ENCODE assay signal across 29 cellular contexts in genomic region chr1:168987923-168988322, GRCh38.
"Had no signal": no experiment of that assay in that cellular context is flagged by ENCODE, and none has a peak within 500 bp of the region (broad histone marks: within the 10 kb centered on the region; RNA-seq: fewer than 3 reads in every experiment).

No MANE protein-coding gene starts in this region.

- FAIRE-seq: astrocyte had no signal

- DNase-seq: activated CD4-positive, alpha-beta T cell treated with anti-CD3 and anti-CD28 coated beads for 36 hours; activated CD4-positive, alpha-beta T cell treated with anti-CD3 and anti-CD28 coated beads, Interleukin-2, amount 10 ng/mL, durations not matched to agents 24 days and 14 days; activated CD4-positive, CD25-positive, alpha-beta regulatory T cell; activated CD4-positive, CD25-positive, alpha-beta regulatory T cell treated with anti-CD3 and anti-CD28 coated beads, Interleukin-2, amount 50 U/mL, for 72 hours; activated CD8-positive, alpha-beta memory T cell treated with anti-CD3 and anti-CD28 coated beads for 24 hours; activated CD8-positive, alpha-beta T cell treated with anti-CD3 and anti-CD28 coated beads for 36 hours; activated effector memory CD4-positive, alpha-beta T cell treated with Interleukin-2 at 50 U/mL for 16 hours; activated gamma-delta T cell treated with Interleukin-2 at 50 U/mL for 16 hours; activated naive CD4-positive, alpha-beta T cell treated with anti-CD3 and anti-CD28 coated beads, Interleukin-2, amount 50 U/mL, for 16 hours; activated naive CD4-positive, alpha-beta T cell treated with Interleukin-2 at 50 U/mL for 16 hours; activated T-cell treated with anti-CD3 and anti-CD28 coated beads, Interleukin-2, amount 50 U/mL, for 4 hours; amniotic stem cell; anterior cingulate cortex; brain microvascular endothelial cell; caudate nucleus; cortex of kidney; dermis blood vessel endothelial cell; effector CD4-positive, alpha-beta T cell; effector memory CD8-positive, alpha-beta T cell; erythroblast; foreskin keratinocyte; gastrocnemius medialis; glutamatergic neuron; heart left ventricle; T-helper 2 cell had no signal

- H3K27ac ChIP-seq: brain microvascular endothelial cell, esophagus muscularis mucosa, foreskin keratinocyte, gastrocnemius medialis, heart left ventricle had no signal

- H3K4me1 ChIP-seq: esophagus muscularis mucosa, gastrocnemius medialis, heart left ventricle had no signal

- H3K36me3 Mint-ChIP-seq: activated naive CD8-positive, alpha-beta T cell had no signal

- H3K27ac Mint-ChIP-seq: activated CD4-positive, alpha-beta T cell treated with anti-CD3 and anti-CD28 coated beads for 36 hours; activated CD4-positive, alpha-beta T cell treated with anti-CD3 and anti-CD28 coated beads, Interleukin-2, amount 10 ng/mL, durations not matched to agents 24 days and 14 days; activated CD8-positive, alpha-beta T cell treated with anti-CD3 and anti-CD28 coated beads for 36 hours; activated naive CD8-positive, alpha-beta T cell; activated T-helper 17 cell treated with anti-CD3 and anti-CD28 coated beads, Interleukin-2, amount 50 U/mL, for 72 hours had no signal

- H3K27me3 ChIP-seq: brain microvascular endothelial cell, esophagus muscularis mucosa, foreskin keratinocyte, gastrocnemius medialis, heart left ventricle had no signal

- ATAC-seq: activated CD4-positive, alpha-beta T cell treated with anti-CD3 and anti-CD28 coated beads for 36 hours; activated CD8-positive, alpha-beta T cell treated with anti-CD3 and anti-CD28 coated beads for 36 hours; activated T-cell treated with anti-CD3 and anti-CD28 coated beads, Interleukin-2, amount 50 U/mL, for 4 hours; activated T-helper 17 cell treated with anti-CD3 and anti-CD28 coated beads, Interleukin-2, amount 50 U/mL, for 72 hours; effector memory CD8-positive, alpha-beta T cell; foreskin keratinocyte; gastrocnemius medialis; heart left ventricle had no signal

- H3K4me3 ChIP-seq: esophagus muscularis mucosa, gastrocnemius medialis, heart left ventricle had no signal

- H3K9me3 Mint-ChIP-seq: activated CD8-positive, alpha-beta T cell treated with anti-CD3 and anti-CD28 coated beads for 36 hours; activated T-cell treated with anti-CD3 and anti-CD28 coated beads, Interleukin-2, amount 50 U/mL, for 4 hours; activated T-helper 17 cell treated with anti-CD3 and anti-CD28 coated beads, Interleukin-2, amount 50 U/mL, for 72 hours; effector memory CD8-positive, alpha-beta T cell had no signal

- H3K4me3 Mint-ChIP-seq: activated CD4-positive, alpha-beta T cell treated with anti-CD3 and anti-CD28 coated beads for 36 hours; activated CD4-positive, alpha-beta T cell treated with anti-CD3 and anti-CD28 coated beads, Interleukin-2, amount 10 ng/mL, durations not matched to agents 24 days and 14 days; activated CD8-positive, alpha-beta T cell treated with anti-CD3 and anti-CD28 coated beads for 36 hours; activated naive CD8-positive, alpha-beta T cell; activated T-cell treated with anti-CD3 and anti-CD28 coated beads, Interleukin-2, amount 50 U/mL, for 4 hours; activated T-helper 17 cell treated with anti-CD3 and anti-CD28 coated beads, Interleukin-2, amount 50 U/mL, for 72 hours; effector memory CD8-positive, alpha-beta T cell had no signal

- H3K9me3 ChIP-seq: esophagus muscularis mucosa, gastrocnemius medialis, heart left ventricle had no signal

- H3K36me3 ChIP-seq: brain microvascular endothelial cell, esophagus muscularis mucosa, gastrocnemius medialis, heart left ventricle had no signal
